In the genomic region with DNA sequence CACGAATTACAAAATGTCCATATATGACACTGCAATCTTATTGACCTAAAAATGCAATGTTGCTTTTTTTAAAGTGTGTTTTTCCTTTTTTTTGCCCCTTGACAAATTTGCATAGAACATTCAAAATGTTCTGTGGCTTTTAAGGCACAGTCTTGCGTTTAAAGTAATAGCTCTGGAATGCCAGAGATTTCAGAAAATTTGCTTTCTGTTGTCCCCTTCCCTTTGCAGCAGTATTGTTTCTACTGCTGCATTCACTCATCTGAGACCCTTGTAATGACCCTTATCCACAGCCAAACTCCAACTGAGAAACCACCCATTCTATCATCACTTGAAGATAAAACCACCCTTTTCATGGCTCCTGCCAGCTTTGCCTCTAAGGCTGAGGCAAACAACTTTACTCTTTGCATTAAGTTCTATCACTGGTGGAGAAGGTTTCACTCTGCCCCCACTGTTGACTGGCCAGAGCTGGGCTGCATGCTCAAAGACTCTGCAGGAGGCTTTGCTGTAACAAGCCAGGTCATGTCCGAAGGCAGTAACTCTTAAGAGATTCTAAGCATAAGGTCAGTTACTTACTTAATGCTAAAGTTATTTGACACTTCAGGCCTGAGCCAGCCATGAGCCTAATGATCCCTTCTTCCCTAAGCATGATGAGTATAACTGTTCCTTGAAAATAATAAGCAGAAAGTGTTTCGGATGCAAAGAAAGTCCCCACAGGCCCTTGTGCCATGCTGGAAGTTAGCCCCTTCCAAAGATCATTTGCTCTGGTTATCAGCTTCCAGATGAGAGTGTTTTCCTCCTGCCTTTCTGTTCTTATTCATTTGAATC, we compare ENCODE assay signal across 9 cellular contexts.
DNase-seq lines count a peak whose midpoint lies in the region; ATAC-seq and TF ChIP-seq lines count a peak whose summit lies in the region.
"Had no signal": no experiment of that assay in that cellular context is flagged by ENCODE, and none has a peak within 500 bp of the region (broad histone marks: within the 10 kb centered on the region; RNA-seq: fewer than 3 reads in every experiment).

No MANE protein-coding gene starts in this region.

- DNase-seq in A172 (ENCODE audit: low spot score) (peak; percentile 2), RPMI7951 (ENCODE audit: low read depth) (peak; percentile 32), fibroblast of mammary gland (ENCODE audit: low read depth) (peak; percentile 75), T-helper 1 cell (no peak)
- DNase-seq in stimulated activated CD4-positive, alpha-beta T cell treated with anti-CD3 and anti-CD28 coated beads, Interleukin-2, amount 100 ng/mL, for 24 hours = no peak
- no peak for DNase-seq in stimulated activated naive B cell treated with anti-CD40 and anti-IgM and Interleukin-4, amounts not matched to agents 10 μg/mL and 1 μg/mL and 100 μg/mL, for 72 hours

- H3K4me1 ChIP-seq in muscle layer of duodenum (ENCODE audit: control insufficient read depth in 1 of 2, insufficient read depth in 2 of 2, low read length in 2 of 2) = peaks cover 16 to 34% of the 10 kb centered on the region in 2 donors

- no peaks in the 10 kb centered on the region for H3K27me3 Mint-ChIP-seq in stimulated activated naive B cell treated with anti-CD40 and anti-IgM and Interleukin-4, amounts not matched to agents 10 μg/mL and 1 μg/mL and 100 μg/mL, for 72 hours

- H3K9me3 ChIP-seq in muscle layer of duodenum (ENCODE audit: control insufficient read depth in 1 of 2, low read length in 2 of 2) = no peaks in the 10 kb centered on the region

- no peaks in the 10 kb centered on the region for H3K27me3 ChIP-seq in muscle layer of duodenum (ENCODE audit: low read depth, low read length)

- no peaks in the 10 kb centered on the region for H3K9me3 Mint-ChIP-seq in stimulated activated naive B cell treated with anti-CD40 and anti-IgM and Interleukin-4, amounts not matched to agents 10 μg/mL and 1 μg/mL and 100 μg/mL, for 72 hours

- ATAC-seq in HG02623 (IDR thresholded peaks at IDR 0.05; ENCODE audit: unreplicated experiment) = no peak
- ATAC-seq in stimulated activated naive B cell treated with anti-CD40 and anti-IgM and Interleukin-4, amounts not matched to agents 10 μg/mL and 1 μg/mL and 100 μg/mL, for 72 hours (replicated peaks) = no peak

- peaks cover 0 to 5% of the 10 kb centered on the region in 2 donors for H3K36me3 Mint-ChIP-seq in stimulated activated naive B cell treated with anti-CD40 and anti-IgM and Interleukin-4, amounts not matched to agents 10 μg/mL and 1 μg/mL and 100 μg/mL, for 72 hours

- TF ChIP-seq CTCF in fibroblast of mammary gland (conservative IDR thresholded peaks at IDR 0.05; ENCODE audit: control insufficient read depth, insufficient read depth, low read depth, low read length) = no peak

- H3K36me3 ChIP-seq in muscle layer of duodenum (ENCODE audit: control insufficient read depth in 1 of 2, insufficient read depth in 2 of 2, low read length in 2 of 2) = peaks cover 0 to 7% of the 10 kb centered on the region in 2 donors

- H3K27ac ChIP-seq in muscle layer of duodenum (ENCODE audit: low read length) = peak overlapping the region; percentile 65
- H3K27ac ChIP-seq: C4-2B had no signal

- H3K4me3 ChIP-seq in fibroblast of mammary gland (ENCODE audit: control insufficient read depth, low read depth, low read length) (no peak overlapping the region), muscle layer of duodenum (ENCODE audit: low read depth in 1 of 2, low read length in 2 of 2) (peak overlapping the region in 1 of 2 donors; percentile 30)

- H3K4me3 Mint-ChIP-seq in stimulated activated naive B cell treated with anti-CD40 and anti-IgM and Interleukin-4, amounts not matched to agents 10 μg/mL and 1 μg/mL and 100 μg/mL, for 72 hours = no peak overlapping the region

- no peaks in the 10 kb centered on the region for H3K4me1 Mint-ChIP-seq in stimulated activated naive B cell treated with anti-CD40 and anti-IgM and Interleukin-4, amounts not matched to agents 10 μg/mL and 1 μg/mL and 100 μg/mL, for 72 hours

- H3K27ac Mint-ChIP-seq in stimulated activated naive B cell treated with anti-CD40 and anti-IgM and Interleukin-4, amounts not matched to agents 10 μg/mL and 1 μg/mL and 100 μg/mL, for 72 hours = no peak overlapping the region

Comparison
In these comparisons a context has a peak if more than half of its experiments do, and no peak if none do; other contexts are left out.
1. DNase-seq: peak in A172 (single experiment), RPMI7951 (single experiment) and fibroblast of mammary gland (single experiment); none in T-helper 1 cell (0 of 5), stimulated activated CD4-positive, alpha-beta T cell treated with anti-CD3 and anti-CD28 coated beads, Interleukin-2, amount 100 ng/mL, for 24 hours (0 of 2) and stimulated activated naive B cell treated with anti-CD40 and anti-IgM and Interleukin-4, amounts not matched to agents 10 μg/mL and 1 μg/mL and 100 μg/mL, for 72 hours (single experiment).